ENCODE assay signal across 17 cellular contexts in the genomic region with DNA sequence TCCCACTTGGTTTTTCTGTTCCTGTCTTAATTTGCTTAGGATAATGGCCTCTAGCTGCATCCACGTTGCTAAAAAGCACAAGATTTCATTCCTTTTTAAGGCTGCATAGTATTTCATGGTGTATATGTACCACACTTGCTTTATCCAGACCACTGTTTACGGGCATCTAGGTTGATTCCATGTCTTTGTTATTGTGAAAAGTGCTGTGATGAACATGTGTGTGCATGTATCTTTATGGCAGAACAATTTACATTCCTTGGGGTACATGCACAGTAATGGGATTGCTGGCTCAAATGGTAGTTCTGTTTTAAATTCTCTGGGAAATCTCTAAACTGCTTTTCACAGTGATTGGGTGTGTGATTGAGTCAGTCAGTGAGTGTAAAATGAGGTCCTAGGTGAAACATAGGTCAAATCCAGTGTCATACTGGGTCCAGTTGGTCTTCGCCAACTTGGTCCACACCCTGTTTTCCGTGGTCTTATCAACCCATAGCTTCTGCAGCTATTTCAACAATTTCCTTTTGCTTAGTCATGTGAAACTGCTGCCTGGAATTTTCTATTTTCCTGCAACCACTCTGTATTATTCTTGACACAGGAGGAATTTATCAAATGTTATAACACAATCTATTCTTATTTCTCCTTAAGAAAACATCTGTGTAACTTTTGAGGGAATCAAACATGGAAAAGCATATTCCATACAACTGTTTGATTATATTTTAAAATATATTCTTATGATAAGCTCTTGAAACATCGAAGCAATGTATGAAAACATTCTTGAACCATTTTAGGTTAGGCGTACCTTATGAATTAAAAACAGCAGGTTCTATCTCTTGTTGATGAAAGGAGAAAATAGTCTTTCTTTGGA.
DNase-seq lines count a peak whose midpoint lies in the region; ATAC-seq, FAIRE-seq and TF ChIP-seq lines count a peak whose summit lies in the region.
"Had no signal": no experiment of that assay in that cellular context is flagged by ENCODE, and none has a peak within 500 bp of the region (broad histone marks: within the 10 kb centered on the region; RNA-seq: fewer than 3 reads in every experiment).

No MANE protein-coding gene starts in this region.

- no peak overlapping the region for H3K27ac Mint-ChIP-seq in T-cell
- H3K27ac Mint-ChIP-seq: activated naive CD8-positive, alpha-beta T cell had no signal

- POLR2A ChIA-PET in K562 (lab: Yijun Ruan, JAX) (interaction anchor here (0.6 to 4.5 kb wide), 9 partner anchors 8 to 451 kb away, joined by 3 to 57 read pairs (median 5); no protein-coding TSS in a partner anchor), T-cell (lab: Charles Lee) (no interaction called here)

- peaks cover 7% of the 10 kb centered on the region for H4K20me1 ChIP-seq in K562 (replicated peaks; ENCODE audit: control insufficient read depth, insufficient read depth, low read length)

- no peaks in the 10 kb centered on the region for H3K9me1 ChIP-seq in K562 (ENCODE audit: control insufficient read depth, insufficient read depth, low read length)

- H3K36me3 Mint-ChIP-seq in T-cell: no peaks in the 10 kb centered on the region
- H3K36me3 Mint-ChIP-seq: activated naive CD8-positive, alpha-beta T cell had no signal

- H3K9ac ChIP-seq in K562 (ENCODE audit: insufficient read depth in 1 of 2, low read depth in 2 of 2, low read length in 2 of 2): no peak overlapping the region

- BruUV-seq in K562 (replicated peaks; lab: Mats Ljungman, UMichigan): no TSS peak

- peak; percentile 97 for ATAC-seq in K562
- no peak for ATAC-seq in GM18870 (IDR thresholded peaks at IDR 0.05; ENCODE audit: unreplicated experiment)
- no peak for ATAC-seq in T-cell (replicated peaks in 1 of 4)
- ATAC-seq in gastrocnemius medialis: no peak
- ATAC-seq: GM12878 had no signal

- no peak overlapping the region for H2AFZ ChIP-seq in K562 (ENCODE audit: low read depth, low read length)

- no peaks in the 10 kb centered on the region for H3K36me3 ChIP-seq in K562 (ENCODE audit: control insufficient read depth, insufficient read depth, low read length)
- no peaks in the 10 kb centered on the region for H3K36me3 ChIP-seq in ovary
- H3K36me3 ChIP-seq in gastrocnemius medialis: no peaks in the 10 kb centered on the region
- H3K36me3 ChIP-seq: transverse colon had no signal

- H3K27me3 ChIP-seq in K562 (ENCODE audit: control insufficient read depth in 2 of 2, insufficient read depth in 2 of 2, low read length in 2 of 2): no peaks in the 10 kb centered on the region
- no peaks in the 10 kb centered on the region for H3K27me3 ChIP-seq in ovary
- no peaks in the 10 kb centered on the region for H3K27me3 ChIP-seq in gastrocnemius medialis
- H3K27me3 ChIP-seq: transverse colon had no signal

- in situ Hi-C loops in K562 (cut with MboI): no loop called here
- in situ Hi-C loops in gastrocnemius medialis (cut with MboI; ENCODE audit: low sequenced_read_pairs in 4 of 4): no loop called here

- TF ChIP-seq EP300 in K562 (IDR thresholded peaks at IDR 0.05; ENCODE audit: low read length) (peak; percentile 99), ovary (IDR thresholded peaks at IDR 0.05) (no peak)

- no peak overlapping the region for H3K4me2 ChIP-seq in K562 (ENCODE audit: insufficient read depth, low read length)

- H3K9me3 ChIP-seq in K562 (replicated peaks; ENCODE audit: control insufficient read depth, insufficient read depth, low read depth, low read length) (no peaks in the 10 kb centered on the region), ovary (no peaks in the 10 kb centered on the region), gastrocnemius medialis (no peaks in the 10 kb centered on the region)
- H3K9me3 ChIP-seq: transverse colon had no signal

- intact Hi-C loops in K562 (cut with micrococcal nuclease): no loop called here
- intact Hi-C loops in ovary (cut with DNase I): no loop called here
- intact Hi-C loops in gastrocnemius medialis (cut with DNase I; ENCODE audit: low total_unique reads): no loop called here

- TF ChIP-seq RAD21 in K562 (CRISPR knock-in tag; conservative IDR thresholded peaks at IDR 0.05 in 1 of 2, IDR thresholded peaks at IDR 0.05 in 1 of 2): peak in 1 of 2 experiments; percentile 25; a peak in 1 of 4 replicates

- H3K4me1 ChIP-seq in K562 (replicated peaks in 1 of 2; ENCODE audit: control insufficient read depth in 2 of 2, insufficient read depth in 2 of 2, low read length in 2 of 2) (peaks cover 0 to 13% of the 10 kb centered on the region in 2 experiments; a peak in 3 of 5 replicates), ovary (ENCODE audit: insufficient read depth) (peaks cover 2% of the 10 kb centered on the region), gastrocnemius medialis (no peaks in the 10 kb centered on the region)
- H3K4me1 ChIP-seq: transverse colon had no signal

- no peaks in the 10 kb centered on the region for H3K79me2 ChIP-seq in K562 (ENCODE audit: control insufficient read depth, insufficient read depth, low read length)

- H3K9me3 Mint-ChIP-seq in T-cell: no peaks in the 10 kb centered on the region

- peak; percentile 97 for DNase-seq in A172 (ENCODE audit: low spot score)
- DNase-seq in HT1080 (ENCODE audit: low read depth): peak; percentile 60
- DNase-seq in K562 (ENCODE audit: extremely low read depth in 1 of 4, low spot score in 3 of 4): peak; percentile 38 to 88 (median 59)
- peak; percentile 25 for DNase-seq in islet precursor cell
- DNase-seq in ovary: no peak
- no peak for DNase-seq in T-cell
- no peak for DNase-seq in gastrocnemius medialis
- DNase-seq: DMS 273 treated with DMSO at 0.1 percent for 48 hours; HCEC 1CT; NCI-H146; SIG-M5; stimulated activated CD4-positive, alpha-beta T cell treated with anti-CD3 and anti-CD28 coated beads, Interleukin-12 subunit alpha, Interleukin-12 subunit beta, amount 100 ng/mL, for 4 hours; transverse colon had no signal

- H3K27ac ChIP-seq in K562 (ENCODE audit: extremely low read depth, low read depth, low read length): peak overlapping the region; percentile 17; the same call in 1 of the 3 replicates
- no peak overlapping the region for H3K27ac ChIP-seq in ovary
- H3K27ac ChIP-seq in gastrocnemius medialis: no peak overlapping the region
- H3K27ac ChIP-seq: transverse colon had no signal

- H3K4me3 ChIP-seq in K562 (no peak overlapping the region), ovary (no peak overlapping the region), gastrocnemius medialis (no peak overlapping the region)
- H3K4me3 ChIP-seq: GM12878, transverse colon had no signal

- no peak for TF ChIP-seq POLR2A in K562 (conservative IDR thresholded peaks at IDR 0.05)
- no peak for TF ChIP-seq POLR2A in ovary (IDR thresholded peaks at IDR 0.05)
- TF ChIP-seq POLR2A in gastrocnemius medialis (IDR thresholded peaks at IDR 0.05): no peak

- 9% methylated on average over 6 of the region's 6 CpGs for WGBS in K562 (ENCODE audit: insufficient coverage, low coverage, missing lambda C conversion rate)
- 22 to 35% (median 25%) methylated on average over 6 of the region's 6 CpGs for WGBS in ovary, 3 donors

- H3K4me1 Mint-ChIP-seq in T-cell: no peaks in the 10 kb centered on the region

- no peak for TF ChIP-seq CTCF in K562 (IDR thresholded peaks at IDR 0.05 in 2 of 3, conservative IDR thresholded peaks at IDR 0.05 in 1 of 3; ENCODE audit: insufficient read depth in 2 of 3, low read depth in 1 of 3, low read length in 3 of 3)
- no peak for TF ChIP-seq CTCF in ovary (IDR thresholded peaks at IDR 0.05)
- TF ChIP-seq CTCF in gastrocnemius medialis (IDR thresholded peaks at IDR 0.05 in 4 of 5, conservative IDR thresholded peaks at IDR 0.05 in 1 of 5): no peak

- H3K4me3 Mint-ChIP-seq in T-cell: no peak overlapping the region
- H3K4me3 Mint-ChIP-seq: activated naive CD8-positive, alpha-beta T cell had no signal

- peaks cover 10 to 13% of the 10 kb centered on the region in 2 donors for H3K27me3 Mint-ChIP-seq in T-cell

- peak; percentile 92 for FAIRE-seq in K562 (lab: Jason Lieb, UNC)
- FAIRE-seq: GM12878, GM19239 had no signal

- CTCF ChIA-PET in K562 (lab: Yijun Ruan, JAX; ENCODE audit: low intra/inter-chr PET ratio): interaction anchor here (0.5 kb wide), 1 partner anchor 528 kb away, joined by 3 read pairs; no protein-coding TSS in a partner anchor
- CTCF ChIA-PET in T-cell (lab: Charles Lee): no interaction called here

TF ChIP-seq in K562, 482 proteins besides CTCF, POLR2A, EP300 and RAD21 (continues in another document):
- TF ChIP-seq FOXK1 (CRISPR knock-in tag; IDR thresholded peaks at IDR 0.05; ENCODE audit: borderline replicate concordance): no peak
- no peak for TF ChIP-seq ELK3 (CRISPR knock-in tag; IDR thresholded peaks at IDR 0.05)
- TF ChIP-seq ZFP30 (CRISPR knock-in tag; IDR thresholded peaks at IDR 0.05; ENCODE audit: borderline replicate concordance): no peak
- no peak for TF ChIP-seq RHOXF2B (CRISPR knock-in tag; conservative IDR thresholded peaks at IDR 0.05)
- TF ChIP-seq SP1 (CRISPR knock-in tag; IDR thresholded peaks at IDR 0.05): peak; percentile 24; the same call in 1 of the 2 replicates
- TF ChIP-seq MYBL2 (IDR thresholded peaks at IDR 0.05; ENCODE audit: low read depth): no peak
- TF ChIP-seq MYBL2 (CRISPR knock-in tag; IDR thresholded peaks at IDR 0.05; ENCODE audit: borderline replicate concordance): no peak

Comparison
In these comparisons a context has a peak if more than half of its experiments do, and no peak if none do; other contexts are left out.
1. DNase-seq: peak in A172 (single experiment), HT1080 (single experiment), K562 (4 of 4) and islet precursor cell (single experiment); none in ovary (0 of 5), T-cell (0 of 34) and gastrocnemius medialis (0 of 2).